Comparison of ENCODE assay signal across 32 cellular contexts in the genomic region with DNA sequence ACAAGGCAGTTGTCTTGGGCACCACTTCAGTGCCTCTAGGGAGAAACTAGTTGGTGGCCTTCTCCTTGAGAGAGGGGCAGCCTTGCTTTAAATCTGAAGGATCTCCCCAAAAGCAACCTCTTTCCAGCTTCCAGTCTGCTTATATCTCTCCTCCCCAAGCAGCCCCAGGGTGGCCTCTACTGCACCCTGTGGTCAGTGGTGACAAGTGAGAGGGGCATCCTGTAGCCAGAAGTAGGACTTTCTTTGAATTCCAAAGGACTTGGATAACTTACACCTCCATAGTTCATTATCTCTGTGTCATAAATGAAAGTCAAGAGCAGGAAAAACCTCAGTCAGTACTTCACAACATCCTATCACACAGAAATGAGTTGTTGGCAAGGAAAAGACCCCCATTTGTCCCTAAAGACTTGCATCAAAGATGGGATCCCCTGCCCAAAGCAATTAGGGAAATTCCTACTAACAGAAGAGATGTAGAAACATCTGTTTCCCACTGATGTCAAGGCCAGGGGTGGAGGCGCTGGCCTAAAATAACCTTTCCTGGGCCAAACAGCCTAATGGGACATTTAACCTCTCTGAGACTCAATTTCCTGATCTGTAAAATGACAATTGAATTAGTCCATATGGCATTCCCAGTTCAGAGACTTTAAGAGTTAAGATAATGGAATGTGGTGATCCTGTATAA. TPM values are rescaled to one million over a fixed set of nuclear protein-coding genes. Genes with fewer than 3 reads are reported as not detected.
DNase-seq lines count a peak whose midpoint lies in the region; ATAC-seq, FAIRE-seq and TF ChIP-seq lines count a peak whose summit lies in the region.
"Had no signal": no experiment of that assay in that cellular context is flagged by ENCODE, and none has a peak within 500 bp of the region (broad histone marks: within the 10 kb centered on the region; RNA-seq: fewer than 3 reads in every experiment).

No MANE protein-coding gene starts in this region.

- no peak overlapping the region for H3K9ac ChIP-seq in endothelial cell of umbilical vein (replicated peaks; ENCODE audit: extremely low read depth, insufficient read depth, low read length)
- H3K9ac ChIP-seq: BLaER1 treated with 17β-estradiol and CSF1 and Interleukin-3, amounts not matched to agents 10 nM and 100 nM had no signal

- peaks cover 61% of the 10 kb centered on the region for H3K4me1 ChIP-seq in ACC112 (ENCODE audit: control insufficient read depth, insufficient read depth, low read length, unreplicated experiment)
- H3K4me1 ChIP-seq in endothelial cell of umbilical vein (ENCODE audit: control insufficient read depth, extremely low read depth, insufficient read depth, low read length): peaks cover 19% of the 10 kb centered on the region
- peaks cover 8% of the 10 kb centered on the region for H3K4me1 ChIP-seq in right cardiac atrium (ENCODE audit: control insufficient read depth, insufficient read depth, low read length)
- no peaks in the 10 kb centered on the region for H3K4me1 ChIP-seq in hepatocyte (ENCODE audit: insufficient read depth)
- H3K4me1 ChIP-seq: prostate gland had no signal

- no peaks in the 10 kb centered on the region for H3K9me2 ChIP-seq in hepatocyte (replicated peaks; ENCODE audit: insufficient read depth)

- POLR2A ChIA-PET in endothelial cell of umbilical vein (lab: Charles Lee): no interaction called here
- POLR2A ChIA-PET in MCF 10A (lab: Yijun Ruan, JAX): interaction anchor here (0.7 kb wide), 1 partner anchor 40 kb away, joined by 3 read pairs; no protein-coding TSS in a partner anchor

- H3K9me1 ChIP-seq in endothelial cell of umbilical vein (replicated peaks; ENCODE audit: control insufficient read depth, extremely low read depth, insufficient read depth, low read length): no peaks in the 10 kb centered on the region

- no peak for FAIRE-seq in endothelial cell of umbilical vein (lab: Jason Lieb, UNC)
- FAIRE-seq: GM18507, small intestine had no signal

- no peaks in the 10 kb centered on the region for H3K36me3 Mint-ChIP-seq in natural killer cell treated with Interleukin-12 subunit alpha and Interleukin-12 subunit beta and Interleukin-15 and Interleukin-18, amount 100 ng/mL, for 72 hours
- H3K36me3 Mint-ChIP-seq in MCF 10A (ENCODE audit: insufficient read depth, unreplicated experiment): no peaks in the 10 kb centered on the region
- H3K36me3 Mint-ChIP-seq: activated naive CD8-positive, alpha-beta T cell had no signal

- H3K36me3 ChIP-seq in ACC112 (ENCODE audit: insufficient read depth, low read length) (no peaks in the 10 kb centered on the region), endothelial cell of umbilical vein (ENCODE audit: control insufficient read depth in 2 of 2, extremely low read depth in 1 of 2, insufficient read depth in 2 of 2, low read length in 2 of 2) (no peaks in the 10 kb centered on the region), hepatocyte (replicated peaks; ENCODE audit: insufficient read depth, low read depth) (no peaks in the 10 kb centered on the region)
- H3K36me3 ChIP-seq: ascending aorta; BLaER1 treated with 17β-estradiol and CSF1 and Interleukin-3, amounts not matched to agents 10 nM and 100 nM; prostate gland; tibial nerve had no signal

- no peaks in the 10 kb centered on the region for H4K20me1 ChIP-seq in endothelial cell of umbilical vein (replicated peaks; ENCODE audit: control insufficient read depth, extremely low read depth, insufficient read depth, low read length)
- no peaks in the 10 kb centered on the region for H4K20me1 ChIP-seq in hepatocyte (ENCODE audit: insufficient read depth, poor library complexity, severe bottlenecking)
- H4K20me1 ChIP-seq: BLaER1 treated with 17β-estradiol and CSF1 and Interleukin-3, amounts not matched to agents 10 nM and 100 nM had no signal

- 51% methylated on average over 1 of the region's 1 CpG for WGBS in right cardiac atrium
- WGBS in hepatocyte (ENCODE audit: low lambda C conversion rate, missing lambda C conversion rate): 92% methylated on average over 1 of the region's 1 CpG

- no peak for TF ChIP-seq POLR2A in endothelial cell of umbilical vein (IDR thresholded peaks at IDR 0.05; ENCODE audit: low read depth, low read length)

- no peaks in the 10 kb centered on the region for H3K9me3 ChIP-seq in endothelial cell of umbilical vein (replicated peaks; ENCODE audit: control insufficient read depth, insufficient read depth, low read length)
- H3K9me3 ChIP-seq in right cardiac atrium (ENCODE audit: control insufficient read depth, low read length): no peaks in the 10 kb centered on the region
- H3K9me3 ChIP-seq in hepatocyte (ENCODE audit: low read depth): no peaks in the 10 kb centered on the region
- H3K9me3 ChIP-seq: ascending aorta; BLaER1 treated with 17β-estradiol and CSF1 and Interleukin-3, amounts not matched to agents 10 nM and 100 nM; Caco-2; prostate gland; tibial nerve had no signal

- H2AFZ ChIP-seq in ACC112 (ENCODE audit: low read length, unreplicated experiment) (peak overlapping the region; percentile 51), endothelial cell of umbilical vein (ENCODE audit: low read depth, low read length) (no peak overlapping the region), hepatocyte (no peak overlapping the region)

- H3K4me1 Mint-ChIP-seq in natural killer cell treated with Interleukin-12 subunit alpha and Interleukin-12 subunit beta and Interleukin-15 and Interleukin-18, amount 100 ng/mL, for 72 hours (ENCODE audit: low read depth in 2 of 2): no peaks in the 10 kb centered on the region
- H3K4me1 Mint-ChIP-seq in MCF 10A (ENCODE audit: insufficient read depth, unreplicated experiment): peaks cover 32% of the 10 kb centered on the region
- H3K4me1 Mint-ChIP-seq: central memory CD8-positive, alpha-beta T cell had no signal

- no peak overlapping the region for H3K4me3 Mint-ChIP-seq in natural killer cell treated with Interleukin-12 subunit alpha and Interleukin-12 subunit beta and Interleukin-15 and Interleukin-18, amount 100 ng/mL, for 72 hours
- no peak overlapping the region for H3K4me3 Mint-ChIP-seq in MCF 10A (ENCODE audit: unreplicated experiment)
- H3K4me3 Mint-ChIP-seq: activated naive CD8-positive, alpha-beta T cell; central memory CD8-positive, alpha-beta T cell; dendritic cell treated with granulocyte-macrophage colony-stimulating factor and Interleukin-4, amounts not matched to agents 40 ng/mL and 50 ng/mL, for 4 days had no signal

- CTCF ChIA-PET in endothelial cell of umbilical vein (lab: Charles Lee): interaction anchor here (1.4 kb wide), 1 partner anchor 53 kb away, joined by 4 read pairs; no protein-coding TSS in a partner anchor
- CTCF ChIA-PET in MCF 10A (lab: Yijun Ruan, JAX): no interaction called here

- intact Hi-C loops in endothelial cell of umbilical vein (cut with micrococcal nuclease) (no loop called here), right cardiac atrium (cut with DNase I) (loop anchor here in 3 of 4 donors (5.0 kb wide), 2 partner anchors 33 to 48 kb away; no protein-coding TSS in a partner anchor), MCF 10A (cut with micrococcal nuclease) (loop anchor here (5.0 kb wide), 1 partner anchor 43 kb away; a partner anchor contains a TSS)

- BruUV-seq in endothelial cell of umbilical vein (replicated peaks; lab: Mats Ljungman, UMichigan): no TSS peak
- BruUV-seq in MCF 10A (replicated peaks; lab: Mats Ljungman, UMichigan): no TSS peak

- no peak overlapping the region for H3K4me3 ChIP-seq in ACC112 (ENCODE audit: low read depth, low read length)
- H3K4me3 ChIP-seq in endothelial cell of umbilical vein (replicated peaks in 1 of 3; ENCODE audit: insufficient read depth in 1 of 3, low read depth in 1 of 3, low read length in 3 of 3): no peak overlapping the region
- no peak overlapping the region for H3K4me3 ChIP-seq in right cardiac atrium (ENCODE audit: low read length)
- no peak overlapping the region for H3K4me3 ChIP-seq in hepatocyte
- H3K4me3 ChIP-seq: ascending aorta; BLaER1 treated with 17β-estradiol and CSF1 and Interleukin-3, amounts not matched to agents 10 nM and 100 nM; prostate gland; tibial nerve had no signal

- ATAC-seq in right cardiac atrium: no peak
- no peak for ATAC-seq in natural killer cell treated with Interleukin-12 subunit alpha and Interleukin-12 subunit beta and Interleukin-15 and Interleukin-18, amount 100 ng/mL, for 72 hours

- peaks cover 12 to 23% of the 10 kb centered on the region in 2 donors for H3K27me3 Mint-ChIP-seq in natural killer cell treated with Interleukin-12 subunit alpha and Interleukin-12 subunit beta and Interleukin-15 and Interleukin-18, amount 100 ng/mL, for 72 hours
- H3K27me3 Mint-ChIP-seq in MCF 10A (ENCODE audit: insufficient read depth, unreplicated experiment): no peaks in the 10 kb centered on the region
- H3K27me3 Mint-ChIP-seq: activated naive CD8-positive, alpha-beta T cell; dendritic cell treated with granulocyte-macrophage colony-stimulating factor and Interleukin-4, amounts not matched to agents 40 ng/mL and 50 ng/mL, for 4 days had no signal

- TF ChIP-seq CTCF in endothelial cell of umbilical vein (IDR thresholded peaks at IDR 0.05; ENCODE audit: extremely low read depth in 1 of 2, insufficient read depth in 1 of 2, low read depth in 1 of 2, low read length in 2 of 2): no peak
- no peak for TF ChIP-seq CTCF in hepatocyte (IDR thresholded peaks at IDR 0.05; ENCODE audit: poor library complexity)
- TF ChIP-seq CTCF in MCF 10A (IDR thresholded peaks at IDR 0.05; ENCODE audit: unreplicated experiment): no peak

- dilution Hi-C loops in endothelial cell of umbilical vein (cut with MboI; ENCODE audit: extremely low pct_ligation_motif_present, low sequenced_read_pairs): no loop called here

- H3K27me3 ChIP-seq in ACC112 (ENCODE audit: insufficient read depth, low read length): no peaks in the 10 kb centered on the region
- no peaks in the 10 kb centered on the region for H3K27me3 ChIP-seq in endothelial cell of umbilical vein (ENCODE audit: control insufficient read depth in 2 of 2, insufficient read depth in 2 of 2, low read length in 2 of 2)
- no peaks in the 10 kb centered on the region for H3K27me3 ChIP-seq in right cardiac atrium (ENCODE audit: control insufficient read depth, insufficient read depth)
- H3K27me3 ChIP-seq in hepatocyte: no peaks in the 10 kb centered on the region
- H3K27me3 ChIP-seq: ascending aorta; BLaER1 treated with 17β-estradiol and CSF1 and Interleukin-3, amounts not matched to agents 10 nM and 100 nM; tibial nerve had no signal

- no peaks in the 10 kb centered on the region for H3K9me3 Mint-ChIP-seq in natural killer cell treated with Interleukin-12 subunit alpha and Interleukin-12 subunit beta and Interleukin-15 and Interleukin-18, amount 100 ng/mL, for 72 hours
- no peaks in the 10 kb centered on the region for H3K9me3 Mint-ChIP-seq in MCF 10A (ENCODE audit: unreplicated experiment)
- H3K9me3 Mint-ChIP-seq: central memory CD8-positive, alpha-beta T cell; dendritic cell treated with granulocyte-macrophage colony-stimulating factor and Interleukin-4, amounts not matched to agents 40 ng/mL and 50 ng/mL, for 4 days had no signal

- H3K79me2 ChIP-seq in ACC112 (ENCODE audit: control insufficient read depth, insufficient read depth, low read length, unreplicated experiment): no peaks in the 10 kb centered on the region
- no peaks in the 10 kb centered on the region for H3K79me2 ChIP-seq in endothelial cell of umbilical vein (ENCODE audit: control insufficient read depth, insufficient read depth, low read length)
- no peaks in the 10 kb centered on the region for H3K79me2 ChIP-seq in hepatocyte

- H3K4me2 ChIP-seq in endothelial cell of umbilical vein (ENCODE audit: insufficient read depth, low read length) (no peak overlapping the region), hepatocyte (no peak overlapping the region)
- H3K4me2 ChIP-seq: BLaER1 treated with 17β-estradiol and CSF1 and Interleukin-3, amounts not matched to agents 10 nM and 100 nM had no signal

- no peak overlapping the region for H3K27ac Mint-ChIP-seq in natural killer cell treated with Interleukin-12 subunit alpha and Interleukin-12 subunit beta and Interleukin-15 and Interleukin-18, amount 100 ng/mL, for 72 hours
- no peak overlapping the region for H3K27ac Mint-ChIP-seq in MCF 10A (ENCODE audit: low read depth, unreplicated experiment)
- H3K27ac Mint-ChIP-seq: activated naive CD8-positive, alpha-beta T cell; dendritic cell treated with granulocyte-macrophage colony-stimulating factor and Interleukin-4, amounts not matched to agents 40 ng/mL and 50 ng/mL, for 4 days had no signal

- DNase-seq in HCEC 1CT: peak; percentile 26
- DNase-seq in endothelial cell of umbilical vein (ENCODE audit: low read depth, low spot score): peak; percentile 18
- no peak for DNase-seq in right cardiac atrium
- no peak for DNase-seq in amygdala (lab: John Stamatoyannopoulos, UW)
- DNase-seq in hepatocyte (ENCODE audit: low spot score): no peak
- no peak for DNase-seq in natural killer cell treated with Interleukin-12 subunit alpha and Interleukin-12 subunit beta and Interleukin-15 and Interleukin-18, amount 100 ng/mL, for 72 hours (ENCODE audit: low spot score)
- no peak for DNase-seq in MCF 10A (ENCODE audit: unreplicated experiment)
- DNase-seq: activated CD4-positive, alpha-beta T cell treated with anti-CD3 and anti-CD28 coated beads for 4 hours; activated CD8-positive, alpha-beta memory T cell treated with anti-CD3 and anti-CD28 coated beads for 24 hours; activated effector memory CD4-positive, alpha-beta T cell treated with Interleukin-2 at 50 U/mL for 16 hours; Caco-2; head of caudate nucleus; KBM-7; NCI-H1417; NCI-H2081 treated with DMSO at 0.1 percent for 48 hours; NCI-H345; NCI-H748 treated with DMSO at 0.1 percent for 48 hours; small intestine; stimulated activated CD4-positive, alpha-beta T cell treated with anti-CD3 and anti-CD28 coated beads, Interleukin-2, amount 100 ng/mL, for 24 hours had no signal

- H3K27ac ChIP-seq in ACC112 (ENCODE audit: low read depth, low read length) (no peak overlapping the region), endothelial cell of umbilical vein (ENCODE audit: insufficient read depth, low read depth, low read length) (no peak overlapping the region), right cardiac atrium (ENCODE audit: low read length) (peak overlapping the region; percentile 56), hepatocyte (no peak overlapping the region)
- H3K27ac ChIP-seq: ascending aorta; BLaER1 treated with 17β-estradiol and CSF1 and Interleukin-3, amounts not matched to agents 10 nM and 100 nM; prostate gland; tibial nerve; VCaP had no signal

RNA-seq across cellular contexts. Expression of a gene that starts 44.0 kb away (rescaled TPM):
- total RNA-seq in endothelial cell of umbilical vein: 591 and 664 TPM in 2 replicates
- 527 and 593 TPM in 2 replicates for polyA plus RNA-seq in endothelial cell of umbilical vein
- 797 and 830 TPM in 2 replicates for polyA plus RNA-seq in endothelial cell of umbilical vein (2011; cell fraction: cytosol; rRNA removed)
- 1,251 and 1,651 TPM in 2 replicates for polyA plus RNA-seq in endothelial cell of umbilical vein (2011; cell fraction: nucleus; rRNA removed)
- polyA plus RNA-seq in endothelial cell of umbilical vein (2012): 949 and 994 TPM in 2 replicates
- polyA minus RNA-seq in endothelial cell of umbilical vein: 587 and 687 TPM in 2 replicates
- 1.2 TPM for polyA minus RNA-seq in endothelial cell of umbilical vein (2011; cell fraction: cytosol; rRNA and poly(A)+ RNA removed)
- polyA minus RNA-seq in endothelial cell of umbilical vein (2011; cell fraction: nucleus; rRNA and poly(A)+ RNA removed): 237 and 300 TPM in 2 replicates
- total RNA-seq in right cardiac atrium: 1,000 to 10,000 TPM; 1,154 to 3,897 (median 2,224) TPM
- polyA plus RNA-seq in right cardiac atrium: 4,109 TPM
- total RNA-seq in hepatocyte: 99.9 and 105 TPM in 2 replicates
- polyA plus RNA-seq in hepatocyte: 43.4 and 49.5 TPM in 2 replicates
- not detected for total RNA-seq in natural killer cell treated with Interleukin-12 subunit alpha and Interleukin-12 subunit beta and Interleukin-15 and Interleukin-18, amount 100 ng/mL, for 72 hours
- total RNA-seq in MCF 10A (2022): 0.20 and 0.65 TPM in 2 replicates
- total RNA-seq: A673; SK-MEL-5; T-helper 2 cell treated with Interferon-gamma antibody and Interleukin-4, amounts not matched to agents 100 ng/mL and 5 ng/mL, for 36 hours; tibial nerve had no signal

Comparison
In these comparisons a context has a peak if more than half of its experiments do, and no peak if none do; other contexts are left out.
1. DNase-seq: peak in HCEC 1CT (single experiment) and endothelial cell of umbilical vein (single experiment); none in right cardiac atrium (0 of 3), amygdala (0 of 56), hepatocyte (single experiment), natural killer cell treated with Interleukin-12 subunit alpha and Interleukin-12 subunit beta and Interleukin-15 and Interleukin-18, amount 100 ng/mL, for 72 hours (single experiment) and MCF 10A (single experiment).
2. RNA of a gene that starts 44.0 kb away (total RNA-seq): 1,154 to 3,897 TPM in right cardiac atrium, 591 to 664 TPM in endothelial cell of umbilical vein and 99.9 to 105 TPM in hepatocyte; 0.20 to 0.65 TPM in MCF 10A and not detected in natural killer cell treated with Interleukin-12 subunit alpha and Interleukin-12 subunit beta and Interleukin-15 and Interleukin-18, amount 100 ng/mL, for 72 hours; every median in the first group is over 10 times any median in the second.